In genomic region chr5:93226202-93226735, GRCh38 we compare ENCODE assay signal across 1 cellular context.
TF ChIP-seq lines count a peak whose summit lies in the region.

No MANE protein-coding gene starts in this region.

TF ChIP-seq in H1, 55 proteins besides CTCF, POLR2A, EP300 and RAD21 (continued from another document):
- no peak for TF ChIP-seq RNF2 (IDR thresholded peaks at IDR 0.05; ENCODE audit: borderline replicate concordance, low read depth, low read length, missing control alignments, poor library complexity, severe bottlenecking)
TF ChIP-seq in H1: peak in this region for 0.
